ENCODE assay signal across 16 cellular contexts in genomic region chr16:10767127-10767526, GRCh38. TPM values are rescaled to one million over a fixed set of nuclear protein-coding genes. Genes with fewer than 3 reads are reported as not detected.
A peak's percentile ranks its signal among the peaks of the same experiment; 100 is the strongest.
DNase-seq lines count a peak whose midpoint lies in the region; ATAC-seq and TF ChIP-seq lines count a peak whose summit lies in the region.
"Had no signal": no experiment of that assay in that cellular context is flagged by ENCODE, and none has a peak within 500 bp of the region (broad histone marks: within the 10 kb centered on the region; RNA-seq: fewer than 3 reads in every experiment).

No MANE protein-coding gene starts in this region.

- CTCF ChIA-PET in activated CD8-positive, alpha-beta T cell treated with anti-CD3 and anti-CD28 coated beads for 36 hours (lab: Charles Lee) = no interaction called here
- CTCF ChIA-PET in activated CD8-positive, alpha-beta T cell treated with anti-CD3 and anti-CD28 coated beads, Interleukin-2, amount 10 ng/mL, durations not matched to agents 7 days and 5 days (lab: Charles Lee) = no interaction called here

- no peak for TF ChIP-seq CTCF in activated CD8-positive, alpha-beta T cell treated with anti-CD3 and anti-CD28 coated beads for 36 hours (IDR thresholded peaks at IDR 0.05)

- no peak for ATAC-seq in activated CD8-positive, alpha-beta T cell treated with anti-CD3 and anti-CD28 coated beads for 36 hours
- ATAC-seq in activated CD8-positive, alpha-beta T cell treated with anti-CD3 and anti-CD28 coated beads, Interleukin-2, amount 10 ng/mL, durations not matched to agents 7 days and 5 days = no peak
- no peak for ATAC-seq in stimulated activated naive B cell treated with anti-CD40 and anti-IgM and Interleukin-4, amounts not matched to agents 10 μg/mL and 1 μg/mL and 100 μg/mL, for 72 hours (replicated peaks)
- ATAC-seq: GM12878, GM23338 had no signal

- H3K27ac Mint-ChIP-seq in activated CD8-positive, alpha-beta T cell treated with anti-CD3 and anti-CD28 coated beads for 36 hours = peak overlapping the region; percentile 25
- H3K27ac Mint-ChIP-seq in activated CD8-positive, alpha-beta T cell treated with anti-CD3 and anti-CD28 coated beads, Interleukin-2, amount 10 ng/mL, durations not matched to agents 7 days and 5 days = no peak overlapping the region
- peak overlapping the region in 2 of 3 donors; percentile 67 to 93 for H3K27ac Mint-ChIP-seq in IgD-negative memory B cell
- H3K27ac Mint-ChIP-seq in immature natural killer cell = peak overlapping the region; percentile 85 to 91 (median 90)
- H3K27ac Mint-ChIP-seq in stimulated activated naive B cell treated with anti-CD40 and anti-IgM and Interleukin-4, amounts not matched to agents 10 μg/mL and 1 μg/mL and 100 μg/mL, for 72 hours = peak overlapping the region; percentile 81
- H3K27ac Mint-ChIP-seq: GM23338 had no signal

- H3K27me3 Mint-ChIP-seq in activated CD8-positive, alpha-beta T cell treated with anti-CD3 and anti-CD28 coated beads for 36 hours = no peaks in the 10 kb centered on the region
- peaks cover 2% of the 10 kb centered on the region for H3K27me3 Mint-ChIP-seq in activated CD8-positive, alpha-beta T cell treated with anti-CD3 and anti-CD28 coated beads, Interleukin-2, amount 10 ng/mL, durations not matched to agents 7 days and 5 days (ENCODE audit: low read depth)
- H3K27me3 Mint-ChIP-seq in IgD-negative memory B cell (no peaks in the 10 kb centered on the region), immature natural killer cell (ENCODE audit: low read depth in 3 of 3) (peaks cover 0 to 6% (median 2%) of the 10 kb centered on the region in 3 donors)
- no peaks in the 10 kb centered on the region for H3K27me3 Mint-ChIP-seq in stimulated activated naive B cell treated with anti-CD40 and anti-IgM and Interleukin-4, amounts not matched to agents 10 μg/mL and 1 μg/mL and 100 μg/mL, for 72 hours

- H3K36me3 Mint-ChIP-seq in activated CD8-positive, alpha-beta T cell treated with anti-CD3 and anti-CD28 coated beads for 36 hours (ENCODE audit: low read depth) = peaks cover 26% of the 10 kb centered on the region
- peaks cover 34% of the 10 kb centered on the region for H3K36me3 Mint-ChIP-seq in activated CD8-positive, alpha-beta T cell treated with anti-CD3 and anti-CD28 coated beads, Interleukin-2, amount 10 ng/mL, durations not matched to agents 7 days and 5 days (ENCODE audit: low read depth)
- H3K36me3 Mint-ChIP-seq in IgD-negative memory B cell = peaks cover 12% of the 10 kb centered on the region
- peaks cover 10 to 29% (median 15%) of the 10 kb centered on the region in 3 donors for H3K36me3 Mint-ChIP-seq in immature natural killer cell
- peaks cover 66 to 69% of the 10 kb centered on the region in 2 donors for H3K36me3 Mint-ChIP-seq in stimulated activated naive B cell treated with anti-CD40 and anti-IgM and Interleukin-4, amounts not matched to agents 10 μg/mL and 1 μg/mL and 100 μg/mL, for 72 hours

- no peak for DNase-seq in activated CD8-positive, alpha-beta T cell treated with anti-CD3 and anti-CD28 coated beads for 36 hours
- no peak for DNase-seq in activated CD8-positive, alpha-beta T cell treated with anti-CD3 and anti-CD28 coated beads, Interleukin-2, amount 10 ng/mL, durations not matched to agents 7 days and 5 days
- DNase-seq in immature natural killer cell (no peak), NCI-H1048 (lab: John Stamatoyannopoulos, UW) (no peak), dedifferentiated amniotic fluid mesenchymal stem cell (ENCODE audit: extremely low spot score) (no peak), Ammon's horn (ENCODE audit: low spot score) (no peak)
- no peak for DNase-seq in stimulated activated naive B cell treated with anti-CD40 and anti-IgM and Interleukin-4, amounts not matched to agents 10 μg/mL and 1 μg/mL and 100 μg/mL, for 72 hours
- DNase-seq: 8988T, AML-193, DMS79, H7 had no signal

- POLR2A ChIA-PET in activated CD8-positive, alpha-beta T cell treated with anti-CD3 and anti-CD28 coated beads for 36 hours (lab: Charles Lee) = interaction anchor here (0.7 kb wide), 1 partner anchor 1920 kb away, joined by 3 read pairs; no protein-coding TSS in a partner anchor
- POLR2A ChIA-PET in activated CD8-positive, alpha-beta T cell treated with anti-CD3 and anti-CD28 coated beads, Interleukin-2, amount 10 ng/mL, durations not matched to agents 7 days and 5 days (lab: Charles Lee) = no interaction called here

- peaks cover 28% of the 10 kb centered on the region for H3K4me1 Mint-ChIP-seq in activated CD8-positive, alpha-beta T cell treated with anti-CD3 and anti-CD28 coated beads for 36 hours (ENCODE audit: low read depth)
- peaks cover 25% of the 10 kb centered on the region for H3K4me1 Mint-ChIP-seq in activated CD8-positive, alpha-beta T cell treated with anti-CD3 and anti-CD28 coated beads, Interleukin-2, amount 10 ng/mL, durations not matched to agents 7 days and 5 days (ENCODE audit: low read depth)
- peaks cover 15 to 18% (median 15%) of the 10 kb centered on the region in 3 donors for H3K4me1 Mint-ChIP-seq in IgD-negative memory B cell
- H3K4me1 Mint-ChIP-seq in immature natural killer cell = peaks cover 71 to 82% of the 10 kb centered on the region in 2 donors
- H3K4me1 Mint-ChIP-seq in stimulated activated naive B cell treated with anti-CD40 and anti-IgM and Interleukin-4, amounts not matched to agents 10 μg/mL and 1 μg/mL and 100 μg/mL, for 72 hours = peaks cover 52 to 71% of the 10 kb centered on the region in 2 donors
- H3K4me1 Mint-ChIP-seq: GM23338 had no signal

- no peak overlapping the region for H3K4me3 Mint-ChIP-seq in activated CD8-positive, alpha-beta T cell treated with anti-CD3 and anti-CD28 coated beads for 36 hours
- H3K4me3 Mint-ChIP-seq in activated CD8-positive, alpha-beta T cell treated with anti-CD3 and anti-CD28 coated beads, Interleukin-2, amount 10 ng/mL, durations not matched to agents 7 days and 5 days = no peak overlapping the region
- H3K4me3 Mint-ChIP-seq in IgD-negative memory B cell (no peak overlapping the region), immature natural killer cell (no peak overlapping the region)
- H3K4me3 Mint-ChIP-seq in stimulated activated naive B cell treated with anti-CD40 and anti-IgM and Interleukin-4, amounts not matched to agents 10 μg/mL and 1 μg/mL and 100 μg/mL, for 72 hours = no peak overlapping the region
- H3K4me3 Mint-ChIP-seq: GM23338 had no signal

- intact Hi-C loops in activated CD8-positive, alpha-beta T cell treated with anti-CD3 and anti-CD28 coated beads for 36 hours (cut with micrococcal nuclease) = no loop called here

- no peaks in the 10 kb centered on the region for H3K9me3 Mint-ChIP-seq in activated CD8-positive, alpha-beta T cell treated with anti-CD3 and anti-CD28 coated beads for 36 hours
- H3K9me3 Mint-ChIP-seq in activated CD8-positive, alpha-beta T cell treated with anti-CD3 and anti-CD28 coated beads, Interleukin-2, amount 10 ng/mL, durations not matched to agents 7 days and 5 days (ENCODE audit: insufficient read depth) = no peaks in the 10 kb centered on the region
- no peaks in the 10 kb centered on the region for H3K9me3 Mint-ChIP-seq in IgD-negative memory B cell
- H3K9me3 Mint-ChIP-seq in immature natural killer cell = no peaks in the 10 kb centered on the region
- H3K9me3 Mint-ChIP-seq in stimulated activated naive B cell treated with anti-CD40 and anti-IgM and Interleukin-4, amounts not matched to agents 10 μg/mL and 1 μg/mL and 100 μg/mL, for 72 hours = peaks cover 0 to 2% of the 10 kb centered on the region in 2 donors
- H3K9me3 Mint-ChIP-seq: GM23338 had no signal

RNA-seq across cellular contexts. Expression of gene NUBP1, which starts 23.5 kb away (rescaled TPM):
- 10 to 100 TPM; 22.8 to 23.1 TPM for total RNA-seq in activated CD8-positive, alpha-beta T cell treated with anti-CD3 and anti-CD28 coated beads for 36 hours
- total RNA-seq in activated CD8-positive, alpha-beta T cell treated with anti-CD3 and anti-CD28 coated beads, Interleukin-2, amount 10 ng/mL, durations not matched to agents 7 days and 5 days = 10 to 100 TPM; 24.9 to 28.4 TPM
- 46.8 TPM for polyA plus RNA-seq in IgD-negative memory B cell
- 10 to 100 TPM; 19.7 to 29.4 (median 21.0) TPM for polyA plus RNA-seq in immature natural killer cell

RNA-seq across cellular contexts. Expression of gene TVP23A, which starts 51.5 kb away (rescaled TPM):
- not detected for total RNA-seq in activated CD8-positive, alpha-beta T cell treated with anti-CD3 and anti-CD28 coated beads for 36 hours
- not detected for total RNA-seq in activated CD8-positive, alpha-beta T cell treated with anti-CD3 and anti-CD28 coated beads, Interleukin-2, amount 10 ng/mL, durations not matched to agents 7 days and 5 days
- polyA plus RNA-seq in IgD-negative memory B cell (0.23 TPM), immature natural killer cell (under 1 TPM; 0.09 to 0.46 (median 0.14) TPM)
- total RNA-seq: G401, HT1080 had no signal
